Comparison of ENCODE assay signal across 13 cellular contexts in genomic region chr11:6469599-6469998, GRCh38. TPM values are rescaled to one million over a fixed set of nuclear protein-coding genes. Genes with fewer than 3 reads are reported as not detected.
DNase-seq lines count a peak whose midpoint lies in the region; ATAC-seq and TF ChIP-seq lines count a peak whose summit lies in the region.
"Had no signal": no experiment of that assay in that cellular context is flagged by ENCODE, and none has a peak within 500 bp of the region (broad histone marks: within the 10 kb centered on the region; RNA-seq: fewer than 3 reads in every experiment).

No MANE protein-coding gene starts in this region.

- H3K4me3 ChIP-seq in right atrium auricular region (no peak overlapping the region), esophagus squamous epithelium (no peak overlapping the region), trophoblast cell (ENCODE audit: low read depth, low read length) (no peak overlapping the region), vagina (no peak overlapping the region)
- H3K4me3 ChIP-seq: GM23248 had no signal

- no peak for TF ChIP-seq CTCF in right atrium auricular region (IDR thresholded peaks at IDR 0.05)
- no peak for TF ChIP-seq CTCF in esophagus squamous epithelium (IDR thresholded peaks at IDR 0.05)
- no peak for TF ChIP-seq CTCF in vagina (IDR thresholded peaks at IDR 0.05)
- TF ChIP-seq CTCF in omental fat pad (IDR thresholded peaks at IDR 0.05): no peak

- H3K9me3 ChIP-seq in right atrium auricular region (no peaks in the 10 kb centered on the region), esophagus squamous epithelium (no peaks in the 10 kb centered on the region), trophoblast cell (ENCODE audit: insufficient read depth, low read depth, low read length) (no peaks in the 10 kb centered on the region), vagina (no peaks in the 10 kb centered on the region)

- H3K79me2 ChIP-seq in trophoblast cell (ENCODE audit: control insufficient read depth, insufficient read depth, low read length, poor library complexity): peaks cover 7% of the 10 kb centered on the region

- H2AK5ac ChIP-seq in trophoblast cell (ENCODE audit: low read length): no peak overlapping the region

- H3K9ac ChIP-seq in trophoblast cell (ENCODE audit: low read length): no peak overlapping the region
- H3K9ac ChIP-seq: GM23248 had no signal

- WGBS in esophagus squamous epithelium, 2 donors: 93 to 95% methylated on average over 1 of the region's 1 CpG
- WGBS in trophoblast cell (ENCODE audit: extremely low coverage, insufficient coverage, insufficient read length): no CpG with 5 or more reads among the region's 1 CpG

- intact Hi-C loops in cardiac septum (cut with DNase I) (no loop called here), esophagus squamous epithelium (cut with DNase I) (no loop called here), vagina (cut with DNase I) (no loop called here), head of caudate nucleus (cut with DNase I) (no loop called here)

- H4K91ac ChIP-seq in trophoblast cell (ENCODE audit: low read depth, low read length): no peak overlapping the region

- no peak for TF ChIP-seq POLR2A in esophagus squamous epithelium (IDR thresholded peaks at IDR 0.05)
- no peak for TF ChIP-seq POLR2A in vagina (IDR thresholded peaks at IDR 0.05)

- no peak overlapping the region for H3K14ac ChIP-seq in trophoblast cell (ENCODE audit: low read length)

- peaks cover 5% of the 10 kb centered on the region for H3K36me3 ChIP-seq in right atrium auricular region
- H3K36me3 ChIP-seq in esophagus squamous epithelium: peaks cover 0 to 15% (median 0%) of the 10 kb centered on the region in 3 donors
- peaks cover 0 to 5% of the 10 kb centered on the region in 2 experiments for H3K36me3 ChIP-seq in trophoblast cell (ENCODE audit: control insufficient read depth in 1 of 2, insufficient read depth in 2 of 2, low read length in 2 of 2)
- H3K36me3 ChIP-seq in vagina: no peaks in the 10 kb centered on the region

- no peak overlapping the region for H3K4ac ChIP-seq in trophoblast cell (ENCODE audit: low read depth, low read length)

- peaks cover 11% of the 10 kb centered on the region for H3K79me1 ChIP-seq in trophoblast cell (ENCODE audit: low read length)

- no peak for ATAC-seq in omental fat pad (ENCODE audit: low FRiP score)
- ATAC-seq: T-helper 17 cell had no signal

- H3K27me3 ChIP-seq in right atrium auricular region (no peaks in the 10 kb centered on the region), esophagus squamous epithelium (no peaks in the 10 kb centered on the region), trophoblast cell (ENCODE audit: insufficient read depth, low read length) (no peaks in the 10 kb centered on the region), vagina (no peaks in the 10 kb centered on the region)

- H4K8ac ChIP-seq in trophoblast cell (ENCODE audit: low read depth, low read length): peak overlapping the region; percentile 13

- H4K12ac ChIP-seq in trophoblast cell (ENCODE audit: low read depth, low read length): no peak overlapping the region

- no peak for DNase-seq in right atrium auricular region (ENCODE audit: low spot score)
- no peak for DNase-seq in cardiac septum (ENCODE audit: low spot score)
- no peak for DNase-seq in esophagus squamous epithelium (lab: John Stamatoyannopoulos, UW)
- DNase-seq in trophoblast cell: no peak
- no peak for DNase-seq in vagina (ENCODE audit: extremely low spot score in 2 of 2)
- DNase-seq in head of caudate nucleus: no peak
- DNase-seq in omental fat pad (ENCODE audit: low spot score): no peak
- no peak for DNase-seq in NCI-H526 treated with DMSO at 0.1 percent for 48 hours (lab: John Stamatoyannopoulos, UW)
- DNase-seq: activated T-cell treated with anti-CD3 and anti-CD28 coated beads, Interleukin-2, amount 50 U/mL, for 1 hour; NCI-H1694; T-helper 17 cell had no signal

- no peak overlapping the region for H2BK5ac ChIP-seq in trophoblast cell (ENCODE audit: low read depth, low read length, poor library complexity)

- peaks cover 0 to 27% of the 10 kb centered on the region in 2 donors for H3K4me1 ChIP-seq in right atrium auricular region
- H3K4me1 ChIP-seq in esophagus squamous epithelium: peaks cover 13 to 41% (median 22%) of the 10 kb centered on the region in 3 donors
- H3K4me1 ChIP-seq in trophoblast cell (ENCODE audit: control insufficient read depth in 1 of 2, insufficient read depth in 2 of 2, low read length in 2 of 2): peaks cover 5 to 14% of the 10 kb centered on the region in 2 experiments
- H3K4me1 ChIP-seq in vagina: peaks cover 38% of the 10 kb centered on the region

- H3K23ac ChIP-seq in trophoblast cell (ENCODE audit: low read length): no peak overlapping the region

- no peak overlapping the region for H2BK120ac ChIP-seq in trophoblast cell (ENCODE audit: insufficient read depth, low read length, poor library complexity)

- H3K4me2 ChIP-seq in trophoblast cell (ENCODE audit: low read length): no peak overlapping the region

- H3K27ac ChIP-seq in right atrium auricular region (peak overlapping the region; percentile 40 to 60), esophagus squamous epithelium (peak overlapping the region in 3 of 4 donors; percentile 55 to 77 (median 70)), trophoblast cell (ENCODE audit: low read depth, low read length) (no peak overlapping the region), vagina (peak overlapping the region; percentile 64)
- H3K27ac ChIP-seq: GM23248 had no signal

- H2BK12ac ChIP-seq in trophoblast cell (ENCODE audit: low read length): no peak overlapping the region

- H3K18ac ChIP-seq in trophoblast cell (ENCODE audit: low read length): no peak overlapping the region

- H2AFZ ChIP-seq in trophoblast cell (ENCODE audit: insufficient read depth, low read length, poor library complexity): no peak overlapping the region
- H2AFZ ChIP-seq: GM23248 had no signal

RNA-seq across cellular contexts. Expression of gene TRIM3, which starts 4.1 kb away (rescaled TPM):
- total RNA-seq in right atrium auricular region (10 to 100 TPM in 1 of 2 donors, 1 to 10 TPM in 1; 7.1 to 19.5 TPM), cardiac septum (11.7 TPM), esophagus squamous epithelium (10 to 100 TPM in 1 of 4 donors, 1 to 10 TPM in 3; 4.0 to 13.5 (median 7.0) TPM), vagina (27.5 TPM), omental fat pad (10 to 100 TPM; 16.9 to 27.4 (median 22.1) TPM)
- 8.2 and 8.9 TPM in 2 replicates for polyA plus RNA-seq in trophoblast cell (2013)

RNA-seq across cellular contexts. Expression of gene ARFIP2, which starts 11.5 kb away (rescaled TPM):
- total RNA-seq in right atrium auricular region (10 to 100 TPM; 19.2 to 34.1 TPM), cardiac septum (20.1 TPM), esophagus squamous epithelium (10 to 100 TPM; 39.4 to 74.6 (median 50.8) TPM), vagina (54.0 TPM), omental fat pad (10 to 100 TPM; 51.3 to 63.3 (median 54.1) TPM)
- polyA plus RNA-seq in trophoblast cell (2013): 51.2 and 54.9 TPM in 2 replicates

RNA-seq across cellular contexts. Expression of gene TIMM10B, which starts 11.7 kb away (rescaled TPM):
- total RNA-seq in right atrium auricular region: 10 to 100 TPM; 19.8 to 22.6 TPM
- 21.7 TPM for total RNA-seq in cardiac septum
- 10 to 100 TPM; 17.0 to 40.2 (median 29.6) TPM for total RNA-seq in esophagus squamous epithelium
- polyA plus RNA-seq in trophoblast cell (2013): 36.3 and 36.7 TPM in 2 replicates
- 98.7 TPM for total RNA-seq in vagina
- 10 to 100 TPM; 42.7 to 60.6 (median 47.8) TPM for total RNA-seq in omental fat pad

RNA-seq across cellular contexts. Expression of gene DNHD1, which starts 27.5 kb away (rescaled TPM):
- total RNA-seq in right atrium auricular region: 1 to 10 TPM; 4.4 to 4.8 TPM
- total RNA-seq in cardiac septum: 8.2 TPM
- 10 to 100 TPM in 1 of 4 donors, 1 to 10 TPM in 3; 1.3 to 11.8 (median 7.7) TPM for total RNA-seq in esophagus squamous epithelium
- polyA plus RNA-seq in trophoblast cell (2013): 2.9 and 3.1 TPM in 2 replicates
- total RNA-seq in vagina: 17.2 TPM
- 10 to 100 TPM; 11.7 to 20.5 (median 16.6) TPM for total RNA-seq in omental fat pad

RNA-seq across cellular contexts. Expression of gene HPX, which starts 28.8 kb away (rescaled TPM):
- total RNA-seq in right atrium auricular region (under 1 TPM in 1 of 2 donors, not detected in 1; 0.20 TPM), cardiac septum (0.27 TPM), esophagus squamous epithelium (under 1 TPM in 1 of 4 donors, not detected in 3; 0.76 TPM), vagina (0.98 TPM), omental fat pad (1 to 10 TPM; 1.7 to 2.5 (median 2.0) TPM)
- 0.93 and 0.94 TPM in 2 replicates for polyA plus RNA-seq in trophoblast cell (2013)
- total RNA-seq: myocyte had no signal
